Comparison of ENCODE assay signal across 10 cellular contexts in genomic region chr2:25168256-25169072, GRCh38. TPM values are rescaled to one million over a fixed set of nuclear protein-coding genes. Genes with fewer than 3 reads are reported as not detected.
DNase-seq lines count a peak whose midpoint lies in the region; ATAC-seq and TF ChIP-seq lines count a peak whose summit lies in the region.
"Had no signal": no experiment of that assay in that cellular context is flagged by ENCODE, and none has a peak within 500 bp of the region (broad histone marks: within the 10 kb centered on the region; RNA-seq: fewer than 3 reads in every experiment).

TSS of gene POMC (minus strand) at chr2:25168580. CDS start at chr2:25164772, 3,808 bp downstream.

- intact Hi-C loops in Right ventricle myocardium inferior (cut with DNase I): no loop called here

- no peaks in the 10 kb centered on the region for H3K36me3 ChIP-seq in parathyroid adenoma (ENCODE audit: control insufficient read depth, insufficient read depth, low read length)

- peak within 1 kb of the TSS; percentile 89 for H3K4me2 ChIP-seq in parathyroid adenoma (ENCODE audit: low read length)

- H3K4me1 ChIP-seq in parathyroid adenoma: no peaks in the 10 kb centered on the region

- H3K79me2 ChIP-seq in parathyroid adenoma: no peaks in the 10 kb centered on the region

- ATAC-seq in Right ventricle myocardium inferior: peak; percentile 29
- ATAC-seq in GM18867 (IDR thresholded peaks at IDR 0.05; ENCODE audit: unreplicated experiment): no peak

- H3K9me3 ChIP-seq in parathyroid adenoma (ENCODE audit: control insufficient read depth, low read length): no peaks in the 10 kb centered on the region

- no peak within 1 kb of the TSS for H3K9ac ChIP-seq in parathyroid adenoma

- H2AFZ ChIP-seq in parathyroid adenoma: peak within 1 kb of the TSS; percentile 87

- peak within 1 kb of the TSS; percentile 40 for H3K4me3 ChIP-seq in parathyroid adenoma (ENCODE audit: low read depth, low read length)

- peak; percentile 56 for DNase-seq in D341Med (ENCODE audit: low spot score)
- DNase-seq in Kasumi-1 (lab: John Stamatoyannopoulos, UW): peak; percentile 26 to 41
- DNase-seq in activated T-helper 9 cell treated with anti-CD3 and anti-CD28 coated beads, Interleukin-2, amount 50 U/mL, for 16 hours (ENCODE audit: low read depth): peak; percentile 5
- no peak for DNase-seq in Right ventricle myocardium inferior (ENCODE audit: missing footprints)
- DNase-seq in stimulated activated naive CD4-positive, alpha-beta T cell treated with Interleukin-2 at 50 U/mL for 16 hours (lab: John Stamatoyannopoulos, UW): no peak
- DNase-seq in HCEC 1CT: no peak

- H3K27ac ChIP-seq in parathyroid adenoma: no peak within 1 kb of the TSS

- TF ChIP-seq CTCF in parathyroid adenoma (IDR thresholded peaks at IDR 0.05): no peak

- peaks cover 3% of the 10 kb centered on the region for H3K27me3 ChIP-seq in parathyroid adenoma (ENCODE audit: control insufficient read depth, insufficient read depth, low read length)

RNA-seq across cellular contexts. Expression of gene POMC, which starts in this region (rescaled TPM):
- 9.1 TPM for total RNA-seq in Right ventricle myocardium inferior
- total RNA-seq: HT1080, myocyte had no signal

Comparison
In these comparisons a context has a peak if more than half of its experiments do, and no peak if none do; other contexts are left out.
1. DNase-seq: peak in D341Med (single experiment), Kasumi-1 (2 of 2) and activated T-helper 9 cell treated with anti-CD3 and anti-CD28 coated beads, Interleukin-2, amount 50 U/mL, for 16 hours (single experiment); none in Right ventricle myocardium inferior (single experiment), stimulated activated naive CD4-positive, alpha-beta T cell treated with Interleukin-2 at 50 U/mL for 16 hours (single experiment) and HCEC 1CT (single experiment).